In genomic region chrX:106966547-106966946, GRCh38 we compare ENCODE assay signal across 9 cellular contexts. TPM values are rescaled to one million over a fixed set of nuclear protein-coding genes. Genes with fewer than 3 reads are reported as not detected.
DNase-seq lines count a peak whose midpoint lies in the region; TF ChIP-seq lines count a peak whose summit lies in the region.
"Not testable (repeated sequence)": the region's sequence is repeated elsewhere in the genome, so short reads cannot be mapped to it uniquely, and the experiment has no call there.
"Had no signal": no experiment of that assay in that cellular context is flagged by ENCODE, and none has a peak within 500 bp of the region (broad histone marks: within the 10 kb centered on the region; RNA-seq: fewer than 3 reads in every experiment).

No MANE protein-coding gene starts in this region.

- H2BK120ac ChIP-seq in mesendoderm (ENCODE audit: low read depth, low read length), result not testable (repeated sequence)

- WGBS in mesendoderm (ENCODE audit: extremely low coverage, insufficient coverage, low lambda C conversion rate), result no CpG with 5 or more reads among the region's 6 CpGs

- not testable (repeated sequence) for H3K9me3 ChIP-seq in NT2/D1 (ENCODE audit: insufficient read depth, low read length); iPS-18c (ENCODE audit: control insufficient read depth, insufficient read depth, low read length)

- H3K9ac ChIP-seq in NT2/D1 (ENCODE audit: insufficient read length, low read depth); mesendoderm (ENCODE audit: low read length): not testable (repeated sequence)

- H3K4me3 ChIP-seq in NT2/D1 (ENCODE audit: insufficient read length, low read depth) (peak overlapping the region; percentile 18), iPS-18c (ENCODE audit: insufficient read depth, low read depth, low read length) (peak overlapping the region; percentile 15; the same call in 1 of the 2 replicates)
- H3K4me3 ChIP-seq in choroid plexus epithelial cell (ENCODE audit: low read depth, low read length); mesendoderm (ENCODE audit: low read length): not testable (repeated sequence)

- not testable (repeated sequence) for H2BK15ac ChIP-seq in mesendoderm (replicated peaks; ENCODE audit: low read depth)

- H3K18ac ChIP-seq in mesendoderm (ENCODE audit: low read length), result not testable (repeated sequence)

- not testable (repeated sequence) for H3K56ac ChIP-seq in mesendoderm (ENCODE audit: low read length)

- H3K27me3 ChIP-seq in NT2/D1 (ENCODE audit: insufficient read depth, insufficient read length); mesendoderm (ENCODE audit: insufficient read depth, low read length, poor library complexity): not testable (repeated sequence)

- CTCF ChIA-PET in HEK293T (lab: Yijun Ruan, JAX), result interaction anchor here (1.2 to 1.3 kb wide), 2 partner anchors 11 to 72 kb away, joined by 3 to 4 read pairs; no protein-coding TSS in a partner anchor

- not testable (repeated sequence) for H2BK5ac ChIP-seq in mesendoderm (ENCODE audit: low read length)

- DNase-seq in DMS153 treated with DMSO at 0.1 percent for 48 hours (lab: John Stamatoyannopoulos, UW; ENCODE audit: unreplicated experiment), result peak; percentile 18
- DNase-seq in HEK293T (ENCODE audit: extremely low spot score), result peak; percentile 21
- peak; percentile 6 to 8 for DNase-seq in NCI-H2081 (lab: John Stamatoyannopoulos, UW)
- peak; percentile 44 for DNase-seq in NT2/D1 (ENCODE audit: low read depth, low spot score)
- DNase-seq in choroid plexus epithelial cell (ENCODE audit: low read depth), result peak; percentile 42
- peak; percentile 47 for DNase-seq in mesendoderm

- not testable (repeated sequence) for H3K27ac ChIP-seq in mesendoderm (ENCODE audit: low read depth, low read length)

- not testable (repeated sequence) for H3K79me1 ChIP-seq in mesendoderm (ENCODE audit: low read length)

- H2AK5ac ChIP-seq in mesendoderm (ENCODE audit: low read length), result not testable (repeated sequence)

- H4K5ac ChIP-seq in mesendoderm (ENCODE audit: low read length), result not testable (repeated sequence)

- POLR2A ChIA-PET in HEK293T (lab: Yijun Ruan, JAX), result not testable (repeated sequence)

- peaks cover 16% of the 10 kb centered on the region for H3K36me3 ChIP-seq in NT2/D1 (ENCODE audit: insufficient read depth, insufficient read length, low read length)
- not testable (repeated sequence) for H3K36me3 ChIP-seq in mesendoderm (ENCODE audit: control insufficient read depth, insufficient read depth, low read length)

- not testable (repeated sequence) for H3K4me1 ChIP-seq in NT2/D1 (ENCODE audit: insufficient read depth, insufficient read length); mesendoderm (ENCODE audit: control insufficient read depth, low read depth, low read length)

- not testable (repeated sequence) for H4K8ac ChIP-seq in mesendoderm (ENCODE audit: low read depth, low read length)

- H3K4me2 ChIP-seq in mesendoderm (ENCODE audit: low read length), result not testable (repeated sequence)

- H3K23ac ChIP-seq in mesendoderm (ENCODE audit: low read length), result not testable (repeated sequence)

- peak; percentile 4 for TF ChIP-seq CTCF in choroid plexus epithelial cell (conservative IDR thresholded peaks at IDR 0.05; ENCODE audit: low read depth, low read length)

- not testable (repeated sequence) for H3K79me2 ChIP-seq in mesendoderm (ENCODE audit: control insufficient read depth, insufficient read depth, low read length)

- not testable (repeated sequence) for H3K4ac ChIP-seq in mesendoderm (ENCODE audit: low read depth, low read length)

RNA-seq across cellular contexts. Expression of gene MORC4, which starts 33.5 kb away (rescaled TPM):
- 2.4 TPM for polyA plus RNA-seq in mesendoderm (2013, experiment 1 of 2)
- 2.2 TPM for polyA plus RNA-seq in mesendoderm (2013, experiment 2 of 2)

RNA-seq across cellular contexts. Expression of gene CLDN2, which starts 46.3 kb away (rescaled TPM):
- 0.01 TPM for polyA plus RNA-seq in mesendoderm (2013, experiment 1 of 2)
- polyA plus RNA-seq in mesendoderm (2013, experiment 2 of 2), result not detected
- polyA plus RNA-seq: BJ, GM23248 had no signal
